ENCODE assay signal across 11 cellular contexts in the genomic region with DNA sequence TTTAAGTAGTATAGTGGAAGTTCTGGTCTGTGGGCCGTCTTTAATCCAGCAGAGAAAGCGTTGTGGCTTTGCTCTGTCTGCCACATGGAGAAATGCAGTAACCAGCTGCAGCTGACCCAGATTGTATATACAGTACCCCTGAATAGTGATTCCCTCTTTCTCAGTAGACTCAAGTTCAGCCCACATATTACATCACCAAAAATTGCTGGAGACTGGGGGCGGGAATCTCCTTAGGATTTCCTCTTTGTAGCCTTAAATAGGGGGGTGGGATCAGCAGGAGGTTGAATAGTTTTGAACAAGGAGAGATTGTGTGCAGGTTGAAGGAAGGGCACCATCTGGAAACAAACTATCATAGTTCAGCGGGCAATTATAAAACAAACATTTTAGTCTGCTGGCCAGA. TPM values are rescaled to one million over a fixed set of nuclear protein-coding genes. Genes with fewer than 3 reads are reported as not detected.
DNase-seq lines count a peak whose midpoint lies in the region; ATAC-seq and TF ChIP-seq lines count a peak whose summit lies in the region.
"Had no signal": no experiment of that assay in that cellular context is flagged by ENCODE, and none has a peak within 500 bp of the region (broad histone marks: within the 10 kb centered on the region; RNA-seq: fewer than 3 reads in every experiment).

A gene with protein sequence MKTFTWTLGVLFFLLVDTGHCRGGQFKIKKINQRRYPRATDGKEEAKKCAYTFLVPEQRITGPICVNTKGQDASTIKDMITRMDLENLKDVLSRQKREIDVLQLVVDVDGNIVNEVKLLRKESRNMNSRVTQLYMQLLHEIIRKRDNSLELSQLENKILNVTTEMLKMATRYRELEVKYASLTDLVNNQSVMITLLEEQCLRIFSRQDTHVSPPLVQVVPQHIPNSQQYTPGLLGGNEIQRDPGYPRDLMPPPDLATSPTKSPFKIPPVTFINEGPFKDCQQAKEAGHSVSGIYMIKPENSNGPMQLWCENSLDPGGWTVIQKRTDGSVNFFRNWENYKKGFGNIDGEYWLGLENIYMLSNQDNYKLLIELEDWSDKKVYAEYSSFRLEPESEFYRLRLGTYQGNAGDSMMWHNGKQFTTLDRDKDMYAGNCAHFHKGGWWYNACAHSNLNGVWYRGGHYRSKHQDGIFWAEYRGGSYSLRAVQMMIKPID (minus strand): TSS at position 134 of the 400 bp plus-strand sequence. CDS start 5,301 bp downstream, outside the sequence.

- no peak within 1 kb of the TSS for H2BK5ac ChIP-seq in trophoblast cell (ENCODE audit: low read depth, low read length, poor library complexity)

- H3K4ac ChIP-seq in trophoblast cell (ENCODE audit: low read depth, low read length): no peak within 1 kb of the TSS

- H2AK5ac ChIP-seq in trophoblast cell (ENCODE audit: low read length): no peak within 1 kb of the TSS

- no peaks in the 10 kb centered on the region for H3K79me2 ChIP-seq in trophoblast cell (ENCODE audit: control insufficient read depth, insufficient read depth, low read length, poor library complexity)

- H2AFZ ChIP-seq in trophoblast cell (ENCODE audit: insufficient read depth, low read length, poor library complexity): no peak within 1 kb of the TSS

- H3K9ac ChIP-seq in SK-N-MC (ENCODE audit: insufficient read length) (peak within 1 kb of the TSS; percentile 72), trophoblast cell (ENCODE audit: low read length) (no peak within 1 kb of the TSS)

- H2BK12ac ChIP-seq in trophoblast cell (ENCODE audit: low read length): no peak within 1 kb of the TSS

- no peak within 1 kb of the TSS for H3K4me2 ChIP-seq in trophoblast cell (ENCODE audit: low read length)

- no peak within 1 kb of the TSS for H4K91ac ChIP-seq in trophoblast cell (ENCODE audit: low read depth, low read length)

- H3K18ac ChIP-seq in trophoblast cell (ENCODE audit: low read length): no peak within 1 kb of the TSS

- H3K36me3 ChIP-seq in SK-N-MC (ENCODE audit: insufficient read depth, low read length) (no peaks in the 10 kb centered on the region), trophoblast cell (ENCODE audit: control insufficient read depth in 1 of 2, insufficient read depth in 2 of 2, low read length in 2 of 2) (no peaks in the 10 kb centered on the region)

- no peak within 1 kb of the TSS for H4K12ac ChIP-seq in trophoblast cell (ENCODE audit: low read depth, low read length)

- H3K14ac ChIP-seq in trophoblast cell (ENCODE audit: low read length): no peak within 1 kb of the TSS

- no peak within 1 kb of the TSS for H3K23ac ChIP-seq in trophoblast cell (ENCODE audit: low read length)

- ATAC-seq in Right ventricle myocardium superior (ENCODE audit: poor library complexity) (peak; percentile 54), omental fat pad (ENCODE audit: low FRiP score) (no peak)

- WGBS in trophoblast cell (ENCODE audit: extremely low coverage, insufficient coverage, insufficient read length): no CpG with 5 or more reads among the region's 4 CpGs

- H3K4me3 ChIP-seq in SK-N-MC (peak within 1 kb of the TSS; percentile 64), trophoblast cell (ENCODE audit: low read depth, low read length) (no peak within 1 kb of the TSS)

- H2BK120ac ChIP-seq in trophoblast cell (ENCODE audit: insufficient read depth, low read length, poor library complexity): no peak within 1 kb of the TSS

- DNase-seq in SK-N-MC (ENCODE audit: low read depth, low spot score) (no peak), Right ventricle myocardium superior (no peak), omental fat pad (ENCODE audit: low spot score) (no peak), NK-92 (lab: John Stamatoyannopoulos, UW; ENCODE audit: unreplicated experiment) (no peak), epidermal melanocyte (ENCODE audit: insufficient read length, low spot score) (no peak), NCI-H2107 (lab: John Stamatoyannopoulos, UW) (no peak), trophoblast cell (no peak)
- DNase-seq: NCI-H187 had no signal

- TF ChIP-seq CTCF in 22Rv1 (IDR thresholded peaks at IDR 0.05) (no peak), omental fat pad (IDR thresholded peaks at IDR 0.05) (no peak)

- H3K27ac ChIP-seq in 22Rv1 (peak within 1 kb of the TSS; percentile 6), SK-N-MC (peak within 1 kb of the TSS; percentile 89), trophoblast cell (ENCODE audit: low read depth, low read length) (no peak within 1 kb of the TSS)
- H3K27ac ChIP-seq: VCaP had no signal

- intact Hi-C loops in Right ventricle myocardium superior (cut with DNase I): no loop called here

- H3K9me3 ChIP-seq in SK-N-MC (ENCODE audit: low read depth, low read length) (no peaks in the 10 kb centered on the region), trophoblast cell (ENCODE audit: insufficient read depth, low read depth, low read length) (no peaks in the 10 kb centered on the region)

- peaks cover 0 to 2% of the 10 kb centered on the region in 2 experiments for H3K4me1 ChIP-seq in trophoblast cell (ENCODE audit: control insufficient read depth in 1 of 2, insufficient read depth in 2 of 2, low read length in 2 of 2)

- no peaks in the 10 kb centered on the region for H3K27me3 ChIP-seq in trophoblast cell (ENCODE audit: insufficient read depth, low read length)

- no peak within 1 kb of the TSS for H4K8ac ChIP-seq in trophoblast cell (ENCODE audit: low read depth, low read length)

- H3K79me1 ChIP-seq in trophoblast cell (ENCODE audit: low read length): no peaks in the 10 kb centered on the region

RNA-seq across cellular contexts. Expression of the gene that starts here (rescaled TPM):
- total RNA-seq in Right ventricle myocardium superior: 7.5 TPM
- 100 to 1,000 TPM in 2 of 4 donors, 10 to 100 TPM in 2; 26.1 to 154 (median 88.3) TPM for total RNA-seq in omental fat pad
- 0.11 and 0.19 TPM in 2 replicates for polyA plus RNA-seq in trophoblast cell (2013)
- total RNA-seq: bronchial epithelial cell had no signal
